ENCODE assay signal across 13 cellular contexts in the genomic region with DNA sequence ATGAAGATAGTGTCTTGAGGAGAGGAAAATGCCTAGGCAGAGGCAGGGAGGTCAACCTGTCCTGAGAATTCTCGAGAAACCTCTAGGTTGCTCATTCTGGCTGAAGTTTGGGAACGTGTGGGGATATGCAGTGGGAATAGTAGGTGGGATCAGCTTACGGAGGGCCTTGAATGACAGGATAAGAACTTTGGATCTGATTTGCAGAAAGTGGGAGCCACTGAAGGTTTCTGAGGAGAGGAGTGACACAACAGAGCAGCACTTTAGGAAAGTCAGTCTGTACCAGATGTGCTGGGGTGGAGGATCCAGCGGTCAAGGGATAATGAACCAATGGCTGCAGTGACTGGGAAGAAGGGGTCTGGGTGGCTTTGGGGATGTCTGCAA. TPM values are rescaled to one million over a fixed set of nuclear protein-coding genes. Genes with fewer than 3 reads are reported as not detected.
DNase-seq lines count a peak whose midpoint lies in the region; ATAC-seq, FAIRE-seq and TF ChIP-seq lines count a peak whose summit lies in the region.
"Had no signal": no experiment of that assay in that cellular context is flagged by ENCODE, and none has a peak within 500 bp of the region (broad histone marks: within the 10 kb centered on the region; RNA-seq: fewer than 3 reads in every experiment).

No MANE protein-coding gene starts in this region.

- H2AFZ ChIP-seq in ACC112 (ENCODE audit: low read length, unreplicated experiment) (no peak overlapping the region), astrocyte (ENCODE audit: low read depth, low read length) (no peak overlapping the region)

- H3K4me1 ChIP-seq in ACC112 (ENCODE audit: control insufficient read depth, insufficient read depth, low read length, unreplicated experiment), result peaks cover 74% of the 10 kb centered on the region
- peaks cover 59% of the 10 kb centered on the region for H3K4me1 ChIP-seq in astrocyte (ENCODE audit: insufficient read depth, low read length)

- H3K79me2 ChIP-seq in ACC112 (ENCODE audit: control insufficient read depth, insufficient read depth, low read length, unreplicated experiment), result peaks cover 31% of the 10 kb centered on the region
- no peaks in the 10 kb centered on the region for H3K79me2 ChIP-seq in astrocyte (ENCODE audit: insufficient read depth, low read length)

- H3K9me3 Mint-ChIP-seq in astrocyte (ENCODE audit: unreplicated experiment), result no peaks in the 10 kb centered on the region
- H3K9me3 Mint-ChIP-seq in neural crest cell, result no peaks in the 10 kb centered on the region

- no peaks in the 10 kb centered on the region for H3K9me3 ChIP-seq in astrocyte (ENCODE audit: insufficient read depth, low read depth, low read length)
- H3K9me3 ChIP-seq: uterus had no signal

- peak overlapping the region; percentile 93; the same call in 1 of the 2 replicates for H3K27ac ChIP-seq in ACC112 (ENCODE audit: low read depth, low read length)
- H3K27ac ChIP-seq in astrocyte (ENCODE audit: low read depth, low read length), result no peak overlapping the region
- H3K27ac ChIP-seq: WERI-Rb-1 had no signal

- H4K20me1 ChIP-seq in astrocyte (ENCODE audit: insufficient read depth, low read length), result no peaks in the 10 kb centered on the region

- H3K27me3 ChIP-seq in ACC112 (ENCODE audit: insufficient read depth, low read length) (no peaks in the 10 kb centered on the region), astrocyte (ENCODE audit: insufficient read depth, low read length) (no peaks in the 10 kb centered on the region)
- H3K27me3 ChIP-seq: uterus had no signal

- TF ChIP-seq CTCF in astrocyte (IDR thresholded peaks at IDR 0.05; ENCODE audit: insufficient read depth, low read depth, low read length) (no peak), neural crest cell (conservative IDR thresholded peaks at IDR 0.05) (no peak)

- H3K36me3 Mint-ChIP-seq in astrocyte (ENCODE audit: low read depth, unreplicated experiment) (peaks cover 10% of the 10 kb centered on the region), neural crest cell (ENCODE audit: low read depth) (no peaks in the 10 kb centered on the region)

- H3K4me1 Mint-ChIP-seq in astrocyte (ENCODE audit: low read depth, unreplicated experiment) (peaks cover 63% of the 10 kb centered on the region), neural crest cell (peaks cover 44% of the 10 kb centered on the region)

- no peak for TF ChIP-seq POLR2A in H54 (IDR thresholded peaks at IDR 0.05; ENCODE audit: low read depth, low read length)

- H3K4me3 ChIP-seq in ACC112 (ENCODE audit: low read depth, low read length) (no peak overlapping the region), astrocyte (ENCODE audit: insufficient read depth, low read depth, low read length) (no peak overlapping the region)
- H3K4me3 ChIP-seq: uterus had no signal

- DNase-seq in GM19239 (ENCODE audit: insufficient read length, low spot score), result no peak
- no peak for DNase-seq in astrocyte (ENCODE audit: low read depth)
- DNase-seq in neural crest cell (ENCODE audit: low read depth, low spot score), result no peak
- DNase-seq in H54 (ENCODE audit: insufficient read length, low spot score), result no peak
- DNase-seq in AG20443 (ENCODE audit: low spot score), result no peak
- DNase-seq: NCI-H187 treated with DMSO at 0.1 percent for 48 hours, uterus, WERI-Rb-1 had no signal

- H3K4me3 Mint-ChIP-seq in astrocyte (ENCODE audit: unreplicated experiment), result peak overlapping the region; percentile 54
- H3K4me3 Mint-ChIP-seq in neural crest cell, result peak overlapping the region; percentile 54

- peak; percentile 4 for FAIRE-seq in GM19239 (lab: Jason Lieb, UNC)
- no peak for FAIRE-seq in astrocyte (lab: Jason Lieb, UNC)
- FAIRE-seq in H54 (lab: Jason Lieb, UNC), result no peak
- FAIRE-seq: islet of Langerhans, RCC 7860 had no signal

- ATAC-seq in HG03432 (IDR thresholded peaks at IDR 0.05; ENCODE audit: unreplicated experiment) (no peak), HG03025 (IDR thresholded peaks at IDR 0.05; ENCODE audit: low FRiP score, unreplicated experiment) (no peak)

- peak overlapping the region; percentile 89 for H3K27ac Mint-ChIP-seq in astrocyte (ENCODE audit: unreplicated experiment)
- no peak overlapping the region for H3K27ac Mint-ChIP-seq in neural crest cell (ENCODE audit: unreplicated experiment)

- no peak overlapping the region for H3K9ac ChIP-seq in astrocyte (ENCODE audit: low read length)

- H3K27me3 Mint-ChIP-seq in astrocyte (ENCODE audit: low read depth, unreplicated experiment) (no peaks in the 10 kb centered on the region), neural crest cell (ENCODE audit: low read depth) (peaks cover 16% of the 10 kb centered on the region)

- H3K4me2 ChIP-seq in astrocyte (ENCODE audit: low read length), result peak overlapping the region; percentile 73

- H3K36me3 ChIP-seq in ACC112 (ENCODE audit: insufficient read depth, low read length) (no peaks in the 10 kb centered on the region), astrocyte (ENCODE audit: insufficient read depth, low read length) (no peaks in the 10 kb centered on the region)
- H3K36me3 ChIP-seq: uterus, WERI-Rb-1 had no signal

RNA-seq across cellular contexts. Expression of gene CD82, which starts 2.4 kb away (rescaled TPM):
- total RNA-seq in astrocyte, result 74.5 and 90.6 TPM in 2 replicates
- total RNA-seq in neural crest cell, result 10.3 and 14.1 TPM in 2 replicates
